In genomic region chr14:61812347-61813100, GRCh38 we compare ENCODE assay signal across 8 cellular contexts. TPM values are rescaled to one million over a fixed set of nuclear protein-coding genes. Genes with fewer than 3 reads are reported as not detected.
DNase-seq lines count a peak whose midpoint lies in the region; ATAC-seq and TF ChIP-seq lines count a peak whose summit lies in the region.

SYT16 (plus strand) TSS chr14:61812703.

- DNase-seq in Calu3 (peak; percentile 22), NCI-H2171 treated with DMSO at 0.1 percent for 48 hours (lab: John Stamatoyannopoulos, UW) (peak; percentile 31), mesenchymal stem cell (peak; percentile 11), aorta (peak in 1 of 2 donors; percentile 78), SW480 (ENCODE audit: low spot score) (no peak)

- no peak within 1 kb of the TSS for H3K9ac ChIP-seq in mesenchymal stem cell (ENCODE audit: low read length)

- H3K27ac Mint-ChIP-seq in Calu3 (ENCODE audit: unreplicated experiment), result peak within 1 kb of the TSS; percentile 42

- H2BK5ac ChIP-seq in mesenchymal stem cell (ENCODE audit: low read depth, low read length, poor library complexity, severe bottlenecking), result no peak within 1 kb of the TSS

- H3K79me1 ChIP-seq in mesenchymal stem cell (replicated peaks; ENCODE audit: low read length, poor library complexity, severe bottlenecking), result no peaks in the 10 kb centered on the region

- H3K4me3 Mint-ChIP-seq in Calu3 (ENCODE audit: low read depth, unreplicated experiment), result peak within 1 kb of the TSS; percentile 65

- H3K4ac ChIP-seq in mesenchymal stem cell (ENCODE audit: low read depth in 1 of 2, low read length in 2 of 2), result peak within 1 kb of the TSS in 1 of 2 experiments; percentile 35

- H3K27ac ChIP-seq in cingulate gyrus (ENCODE audit: low read depth, low read length) (peak within 1 kb of the TSS; percentile 60), mesenchymal stem cell (ENCODE audit: low read length, poor library complexity, severe bottlenecking) (no peak within 1 kb of the TSS), aorta (ENCODE audit: low read depth in 1 of 2, low read length in 2 of 2) (no peak within 1 kb of the TSS)

- peaks cover 0 to 4% of the 10 kb centered on the region in 2 experiments for H3K36me3 ChIP-seq in mesenchymal stem cell (ENCODE audit: control insufficient read depth in 1 of 2, insufficient read depth in 2 of 2, low read depth in 1 of 2, low read length in 2 of 2)
- no peaks in the 10 kb centered on the region for H3K36me3 ChIP-seq in aorta (ENCODE audit: control insufficient read depth in 1 of 2, insufficient read depth in 2 of 2, low read length in 1 of 2)

- H2BK12ac ChIP-seq in mesenchymal stem cell (ENCODE audit: low read length in 2 of 2), result peak within 1 kb of the TSS in 1 of 2 experiments; percentile 75

- peaks cover 24 to 65% of the 10 kb centered on the region in 2 experiments for H3K27me3 ChIP-seq in mesenchymal stem cell (ENCODE audit: control insufficient read depth in 1 of 2, insufficient read depth in 1 of 2, low read length in 2 of 2)
- no peaks in the 10 kb centered on the region for H3K27me3 ChIP-seq in aorta (ENCODE audit: control insufficient read depth in 1 of 2, insufficient read depth in 2 of 2, low read length in 1 of 2)

- peaks cover 9% of the 10 kb centered on the region for H3K4me1 ChIP-seq in mesenchymal stem cell (ENCODE audit: control insufficient read depth, insufficient read depth, low read depth, low read length)
- H3K4me1 ChIP-seq in aorta (ENCODE audit: control insufficient read depth in 1 of 2, insufficient read depth in 2 of 2, low read length in 2 of 2), result no peaks in the 10 kb centered on the region

- H3K9me3 ChIP-seq in mesenchymal stem cell (ENCODE audit: control insufficient read depth, low read length) (peaks cover 3% of the 10 kb centered on the region), aorta (ENCODE audit: control insufficient read depth, low read length) (no peaks in the 10 kb centered on the region)

- H4K91ac ChIP-seq in mesenchymal stem cell (ENCODE audit: low read length), result peak within 1 kb of the TSS; percentile 58

- no peak for TF ChIP-seq CTCF in Calu3 (IDR thresholded peaks at IDR 0.05; ENCODE audit: unreplicated experiment)

- H3K14ac ChIP-seq in mesenchymal stem cell (ENCODE audit: low read length in 2 of 2), result peak within 1 kb of the TSS in 1 of 2 experiments; percentile 92

- H2BK120ac ChIP-seq in mesenchymal stem cell (ENCODE audit: low read depth, low read length), result no peak within 1 kb of the TSS

- H3K4me3 ChIP-seq in mesenchymal stem cell (ENCODE audit: insufficient read depth in 1 of 2, low read depth in 1 of 2, low read length in 2 of 2), result peak within 1 kb of the TSS; percentile 72 to 78
- H3K4me3 ChIP-seq in aorta (ENCODE audit: low read length in 2 of 2), result peak within 1 kb of the TSS; percentile 6 to 47

- H3K9me3 Mint-ChIP-seq in Calu3 (ENCODE audit: low read depth, unreplicated experiment), result no peaks in the 10 kb centered on the region

- WGBS in mesenchymal stem cell, result 4% methylated on average over 46 of the region's 95 CpGs
- 3 to 4% methylated on average over 65 to 95 of the region's 95 CpGs for WGBS in aorta, 2 donors

- CTCF ChIA-PET in Calu3 (lab: Charles Lee), result no interaction called here

- H2AFZ ChIP-seq in mesenchymal stem cell (ENCODE audit: low read depth, low read length), result peak within 1 kb of the TSS; percentile 81

- peaks cover 46% of the 10 kb centered on the region for H3K27me3 Mint-ChIP-seq in Calu3 (ENCODE audit: unreplicated experiment)

- H3K4me1 Mint-ChIP-seq in Calu3 (ENCODE audit: low read depth, unreplicated experiment), result no peaks in the 10 kb centered on the region

- no peak for ATAC-seq in aorta (ENCODE audit: low FRiP score)
- ATAC-seq in GM21619 (IDR thresholded peaks at IDR 0.05; ENCODE audit: unreplicated experiment), result no peak
- no peak for ATAC-seq in HG03565 (IDR thresholded peaks at IDR 0.05; ENCODE audit: unreplicated experiment)

- H3K23ac ChIP-seq in mesenchymal stem cell (ENCODE audit: low read length in 2 of 2), result peak within 1 kb of the TSS in 1 of 2 experiments; percentile 89

- no TSS peak for BruUV-seq in Calu3 (replicated peaks; lab: Mats Ljungman, UMichigan)

- intact Hi-C loops in Calu3 (cut with micrococcal nuclease; ENCODE audit: unreplicated experiment) (no loop called here), aorta (cut with DNase I) (no loop called here)

- H2BK15ac ChIP-seq in mesenchymal stem cell (ENCODE audit: low read depth, poor library complexity, severe bottlenecking), result peak within 1 kb of the TSS; percentile 6

- peak within 1 kb of the TSS; percentile 95 for H3K4me2 ChIP-seq in mesenchymal stem cell (ENCODE audit: low read length, poor library complexity, severe bottlenecking)

- peak within 1 kb of the TSS in 1 of 2 experiments; percentile 77 for H3K18ac ChIP-seq in mesenchymal stem cell (ENCODE audit: low read depth in 1 of 2, low read length in 2 of 2)

- H2AK5ac ChIP-seq in mesenchymal stem cell (ENCODE audit: low read length, severe bottlenecking), result no peak within 1 kb of the TSS

- no peak within 1 kb of the TSS for H4K8ac ChIP-seq in mesenchymal stem cell (ENCODE audit: low read length)

- H3K36me3 Mint-ChIP-seq in Calu3 (ENCODE audit: insufficient read depth, unreplicated experiment), result peaks cover 6% of the 10 kb centered on the region

RNA-seq across cellular contexts. Expression of gene SYT16, which starts in this region (rescaled TPM):
- total RNA-seq in Calu3 (2022), result 9.2 and 10.3 TPM in 2 replicates
- 0.11 TPM for polyA plus RNA-seq in mesenchymal stem cell (2013, experiment 1 of 2)
- 0.25 TPM for polyA plus RNA-seq in mesenchymal stem cell (2013, experiment 2 of 2)
- total RNA-seq in aorta, result not detected
- 1 to 10 TPM in 1 of 2 donors, under 1 TPM in 1; 0.23 to 1.6 TPM for polyA plus RNA-seq in aorta

Comparison
In these comparisons a context has a peak if more than half of its experiments do, and no peak if none do; other contexts are left out.
1. RNA of gene SYT16 (total RNA-seq): 9.2 to 10.3 TPM in Calu3; not detected in aorta; every median in the first group is over 10 times any median in the second.